ENCODE assay signal across 17 cellular contexts in genomic region chr11:2934611-2935239, GRCh38. TPM values are rescaled to one million over a fixed set of nuclear protein-coding genes. Genes with fewer than 3 reads are reported as not detected.
A peak's percentile ranks its signal among the peaks of the same experiment; 100 is the strongest.
DNase-seq lines count a peak whose midpoint lies in the region; ATAC-seq and TF ChIP-seq lines count a peak whose summit lies in the region.
"Had no signal": no experiment of that assay in that cellular context is flagged by ENCODE, and none has a peak within 500 bp of the region (broad histone marks: within the 10 kb centered on the region; RNA-seq: fewer than 3 reads in every experiment).

No MANE protein-coding gene starts in this region.

- H3K36me3 ChIP-seq in PC-9 (ENCODE audit: low read depth) = no peaks in the 10 kb centered on the region

- TF ChIP-seq CTCF in 22Rv1 (IDR thresholded peaks at IDR 0.05) (no peak), PC-9 (conservative IDR thresholded peaks at IDR 0.05) (no peak)

- H2AFZ ChIP-seq in PC-9 = no peak overlapping the region

- DNase-seq in NCI-H2029 (lab: John Stamatoyannopoulos, UW) (peak; percentile 43), NCI-H2029 treated with DMSO at 0.1 percent for 48 hours (lab: John Stamatoyannopoulos, UW) (no peak), sciatic nerve (ENCODE audit: low spot score) (peak; percentile 50), OCI-M2 (lab: John Stamatoyannopoulos, UW; ENCODE audit: unreplicated experiment) (no peak), PC-9 (no peak)
- DNase-seq: 8988T; CD8-positive, alpha-beta memory T cell; DMS79; NCI-H1105; NCI-H1694; NCI-H446; NCI-H69 had no signal

- no TSS peak for BruUV-seq in PC-9 (replicated peaks; lab: Mats Ljungman, UMichigan)

- ATAC-seq in activated T-helper 17 cell treated with anti-CD3 and anti-CD28 coated beads, Interleukin-2, amount 50 U/mL, for 72 hours (replicated peaks) = no peak
- ATAC-seq in sciatic nerve = no peak
- no peak for ATAC-seq in GM21528 (IDR thresholded peaks at IDR 0.05; ENCODE audit: low FRiP score, unreplicated experiment)

- peaks cover 6% of the 10 kb centered on the region for H3K4me1 Mint-ChIP-seq in activated T-helper 17 cell treated with anti-CD3 and anti-CD28 coated beads, Interleukin-2, amount 50 U/mL, for 72 hours

- peaks cover 8% of the 10 kb centered on the region for H3K36me3 Mint-ChIP-seq in activated T-helper 17 cell treated with anti-CD3 and anti-CD28 coated beads, Interleukin-2, amount 50 U/mL, for 72 hours (ENCODE audit: low read depth)

- peaks cover 16% of the 10 kb centered on the region for H3K9me3 Mint-ChIP-seq in activated T-helper 17 cell treated with anti-CD3 and anti-CD28 coated beads, Interleukin-2, amount 50 U/mL, for 72 hours

- peak overlapping the region; percentile 62 for H3K27ac Mint-ChIP-seq in activated T-helper 17 cell treated with anti-CD3 and anti-CD28 coated beads, Interleukin-2, amount 50 U/mL, for 72 hours

- CTCF ChIA-PET in PC-9 (lab: Charles Lee) = no interaction called here

- H3K9me3 ChIP-seq in PC-9 (ENCODE audit: insufficient read depth, low read depth) = no peaks in the 10 kb centered on the region

- H3K79me2 ChIP-seq in PC-9 (ENCODE audit: low read depth) = no peaks in the 10 kb centered on the region

- no peaks in the 10 kb centered on the region for H4K20me1 ChIP-seq in PC-9 (ENCODE audit: insufficient read depth)

- peaks cover 38% of the 10 kb centered on the region for H3K4me1 ChIP-seq in PC-9 (replicated peaks; ENCODE audit: insufficient read depth)

- peaks cover 20% of the 10 kb centered on the region for H3F3A ChIP-seq in PC-9 (ENCODE audit: insufficient read depth, low read depth)

- H3K27me3 Mint-ChIP-seq in activated T-helper 17 cell treated with anti-CD3 and anti-CD28 coated beads, Interleukin-2, amount 50 U/mL, for 72 hours = no peaks in the 10 kb centered on the region

- intact Hi-C loops in sciatic nerve (cut with DNase I) (no loop called here), PC-9 (cut with micrococcal nuclease; ENCODE audit: unreplicated experiment) (loop anchor here (5.0 kb wide), 3 partner anchors 88 to 483 kb away; partner anchors contain the start of gene MRGPRG)

- no peaks in the 10 kb centered on the region for H3K9me2 ChIP-seq in PC-9 (ENCODE audit: insufficient read depth)

- no peak overlapping the region for H3K4me3 Mint-ChIP-seq in activated T-helper 17 cell treated with anti-CD3 and anti-CD28 coated beads, Interleukin-2, amount 50 U/mL, for 72 hours
- H3K4me3 Mint-ChIP-seq: CD8-positive, alpha-beta memory T cell; IgD-negative memory B cell had no signal

- H3K27me3 ChIP-seq in PC-9 (ENCODE audit: insufficient read depth, low read depth) = no peaks in the 10 kb centered on the region

- POLR2A ChIA-PET in PC-9 (lab: Charles Lee; ENCODE audit: unreplicated experiment) = no interaction called here

- H3K4me2 ChIP-seq in PC-9 = no peak overlapping the region

- H3K4me3 ChIP-seq in PC-9 = no peak overlapping the region

- H3K27ac ChIP-seq in 22Rv1 (peak overlapping the region; percentile 79; the same call in 1 of the 2 replicates), PC-9 (no peak overlapping the region)
- H3K27ac ChIP-seq: HL-60 had no signal

RNA-seq across cellular contexts. Expression of gene PHLDA2, which starts 5.5 kb away (rescaled TPM):
- total RNA-seq in activated T-helper 17 cell treated with anti-CD3 and anti-CD28 coated beads, Interleukin-2, amount 50 U/mL, for 72 hours = 1 to 10 TPM; 5.6 to 9.1 TPM
- total RNA-seq in sciatic nerve (7.5 TPM), PC-9 (2021) (10.7 and 14.1 TPM in 2 replicates)

RNA-seq across cellular contexts. Expression of gene CDKN1C, which starts 49.1 kb away (rescaled TPM):
- 10 to 100 TPM in 1 of 2 donors, under 1 TPM in 1; 0.58 to 34.8 TPM for total RNA-seq in activated T-helper 17 cell treated with anti-CD3 and anti-CD28 coated beads, Interleukin-2, amount 50 U/mL, for 72 hours
- total RNA-seq in sciatic nerve (186 TPM), PC-9 (2021) (5.1 and 7.6 TPM in 2 replicates)

RNA-seq across cellular contexts. Expression of gene NAP1L4, which starts 57.4 kb away (rescaled TPM):
- total RNA-seq in activated T-helper 17 cell treated with anti-CD3 and anti-CD28 coated beads, Interleukin-2, amount 50 U/mL, for 72 hours = 100 to 1,000 TPM; 301 to 344 TPM
- total RNA-seq in sciatic nerve = 173 TPM
- 73.3 and 86.7 TPM in 2 replicates for total RNA-seq in PC-9 (2021)

Comparison
In these comparisons a context has a peak if more than half of its experiments do, and no peak if none do; other contexts are left out.
1. DNase-seq: peak in NCI-H2029 (single experiment) and sciatic nerve (single experiment); none in NCI-H2029 treated with DMSO at 0.1 percent for 48 hours (single experiment), OCI-M2 (single experiment) and PC-9 (0 of 2).